8 cellular contexts compared by ENCODE assay signal in the genomic region with DNA sequence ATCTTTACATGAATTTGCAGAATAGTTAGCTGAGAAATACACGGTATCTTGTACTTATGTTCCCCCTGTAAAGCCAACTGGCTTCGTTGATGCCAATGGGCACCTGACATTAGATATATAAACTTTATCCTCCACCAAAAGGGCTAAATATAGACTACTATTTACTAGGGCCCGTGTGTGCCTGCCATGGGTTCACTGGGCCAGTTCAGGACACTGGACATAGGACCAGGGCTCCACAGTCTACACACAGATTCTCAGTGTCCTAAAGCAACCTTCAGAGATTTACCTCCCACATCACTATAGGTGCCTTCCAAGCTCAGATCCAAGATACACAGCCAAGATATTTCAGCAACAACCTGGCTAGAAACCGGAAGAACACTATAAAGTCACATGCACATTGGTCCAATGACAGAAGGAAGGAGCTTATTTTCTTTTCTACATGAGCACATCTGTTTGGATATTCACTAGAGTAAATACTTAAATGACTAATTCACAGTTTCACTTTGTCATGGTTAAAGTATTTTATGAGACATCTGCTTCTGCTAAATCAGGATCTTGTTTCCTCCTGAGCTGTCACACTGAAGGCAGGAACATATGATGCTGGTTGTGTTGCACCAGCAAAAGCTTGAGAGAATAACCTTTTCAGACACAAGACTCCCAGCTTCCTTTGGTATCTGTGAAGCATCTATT.
DNase-seq lines count a peak whose midpoint lies in the region; ATAC-seq, FAIRE-seq and TF ChIP-seq lines count a peak whose summit lies in the region.

No MANE protein-coding gene starts in this region.

- no peaks in the 10 kb centered on the region for H3K9me3 ChIP-seq in HCT116 (ENCODE audit: control insufficient read depth in 1 of 2, insufficient read depth in 1 of 2, low read depth in 1 of 2, low read length in 2 of 2)
- H3K9me3 ChIP-seq in mucosa of rectum (ENCODE audit: control insufficient read depth in 2 of 2, low read length in 2 of 2) = no peaks in the 10 kb centered on the region
- no peaks in the 10 kb centered on the region for H3K9me3 ChIP-seq in neural progenitor cell (ENCODE audit: low read depth)

- peak; percentile 79 for FAIRE-seq in GM18507 (lab: Jason Lieb, UNC)

- CTCF ChIA-PET in HCT116 (lab: Charles Lee) = no interaction called here
- CTCF ChIA-PET in activated CD8-positive, alpha-beta T cell treated with anti-CD3 and anti-CD28 coated beads for 36 hours (lab: Charles Lee) = interaction anchor here (0.8 to 1.7 kb wide), 2 partner anchors 168 to 257 kb away, joined by 3 to 5 read pairs; no protein-coding TSS in a partner anchor

- TF ChIP-seq CTCF in HCT116 (IDR thresholded peaks at IDR 0.05 in 2 of 3, conservative IDR thresholded peaks at IDR 0.05 in 1 of 3; ENCODE audit: borderline replicate concordance in 1 of 3, insufficient read depth in 1 of 3, low read depth in 2 of 3, low read length in 2 of 3) (no peak), neural progenitor cell (IDR thresholded peaks at IDR 0.05) (no peak)
- no peak for TF ChIP-seq CTCF in activated CD8-positive, alpha-beta T cell treated with anti-CD3 and anti-CD28 coated beads for 36 hours (IDR thresholded peaks at IDR 0.05)

- no peak overlapping the region for H2AFZ ChIP-seq in HCT116 (ENCODE audit: low read depth, low read length, poor library complexity, severe bottlenecking)
- no peak overlapping the region for H2AFZ ChIP-seq in neural progenitor cell (replicated peaks)

- H3K4me1 ChIP-seq in HCT116 (ENCODE audit: control insufficient read depth in 1 of 2, insufficient read depth in 2 of 2, low read length in 2 of 2) = peaks cover 0 to 26% of the 10 kb centered on the region in 2 experiments; a peak in 1 of 4 replicates
- H3K4me1 ChIP-seq in mucosa of rectum (ENCODE audit: control insufficient read depth in 2 of 2, insufficient read depth in 2 of 2, low read length in 2 of 2) = peaks cover 14 to 34% of the 10 kb centered on the region in 2 donors
- H3K4me1 ChIP-seq in neural progenitor cell = no peaks in the 10 kb centered on the region

- no peak for TF ChIP-seq POLR2A in HCT116 (IDR thresholded peaks at IDR 0.05; ENCODE audit: borderline replicate concordance, extremely low read depth, insufficient read depth, insufficient read length)

- H3K4me1 Mint-ChIP-seq in activated CD8-positive, alpha-beta T cell treated with anti-CD3 and anti-CD28 coated beads for 36 hours (ENCODE audit: low read depth) = no peaks in the 10 kb centered on the region
- no peaks in the 10 kb centered on the region for H3K4me1 Mint-ChIP-seq in neural progenitor cell

- no peak overlapping the region for H3K4me3 Mint-ChIP-seq in activated CD8-positive, alpha-beta T cell treated with anti-CD3 and anti-CD28 coated beads for 36 hours
- H3K4me3 Mint-ChIP-seq in neural progenitor cell = no peak overlapping the region

- H3K36me3 ChIP-seq in HCT116 (ENCODE audit: control insufficient read depth in 1 of 2, insufficient read depth in 2 of 2, low read length in 2 of 2) (no peaks in the 10 kb centered on the region), mucosa of rectum (ENCODE audit: control insufficient read depth in 2 of 2, insufficient read depth in 2 of 2, low read length in 2 of 2) (no peaks in the 10 kb centered on the region), neural progenitor cell (no peaks in the 10 kb centered on the region)

- H3F3A ChIP-seq in neural progenitor cell (ENCODE audit: low read depth) = no peaks in the 10 kb centered on the region

- TF ChIP-seq RAD21 in HCT116 (IDR thresholded peaks at IDR 0.05; ENCODE audit: low read depth) = no peak

- H3K9me3 Mint-ChIP-seq in activated CD8-positive, alpha-beta T cell treated with anti-CD3 and anti-CD28 coated beads for 36 hours = no peaks in the 10 kb centered on the region
- no peaks in the 10 kb centered on the region for H3K9me3 Mint-ChIP-seq in neural progenitor cell

- intact Hi-C loops in HCT116 (cut with micrococcal nuclease) = no loop called here
- intact Hi-C loops in activated CD8-positive, alpha-beta T cell treated with anti-CD3 and anti-CD28 coated beads for 36 hours (cut with micrococcal nuclease) = no loop called here

- no peaks in the 10 kb centered on the region for H3K79me2 ChIP-seq in HCT116 (ENCODE audit: insufficient read depth, low read length)
- no peaks in the 10 kb centered on the region for H3K79me2 ChIP-seq in neural progenitor cell (ENCODE audit: low read depth)

- H3K9ac ChIP-seq in HCT116 (ENCODE audit: low read length) (no peak overlapping the region), mucosa of rectum (ENCODE audit: low read depth in 1 of 2, low read length in 2 of 2) (no peak overlapping the region), neural progenitor cell (no peak overlapping the region)

- H3K27me3 Mint-ChIP-seq in activated CD8-positive, alpha-beta T cell treated with anti-CD3 and anti-CD28 coated beads for 36 hours = peaks cover 13% of the 10 kb centered on the region
- peaks cover 2% of the 10 kb centered on the region for H3K27me3 Mint-ChIP-seq in neural progenitor cell (ENCODE audit: insufficient read depth, low read depth)

- RAD21 ChIA-PET in HCT116 (lab: Charles Lee; ENCODE audit: low non-redundant PET in 1 of 2, low total read pairs in 2 of 2, uncharacterized antibody in 2 of 2, unreplicated experiment in 2 of 2) = no interaction called here

- DNase-seq in GM18507 (ENCODE audit: extremely low spot score, insufficient read length, low read depth) = peak; percentile 12
- DNase-seq in HCT116 (ENCODE audit: low read depth, low spot score) = no peak
- peak; percentile 25 for DNase-seq in NCI-H226
- no peak for DNase-seq in hippocampal formation (lab: John Stamatoyannopoulos, UW)
- DNase-seq in activated CD8-positive, alpha-beta T cell treated with anti-CD3 and anti-CD28 coated beads for 36 hours = no peak
- DNase-seq in NK-92 (lab: John Stamatoyannopoulos, UW; ENCODE audit: unreplicated experiment) = no peak
- DNase-seq in neural progenitor cell (ENCODE audit: low spot score) = no peak

- H3K27ac ChIP-seq in HCT116 (ENCODE audit: low read depth, low read length) = no peak overlapping the region
- H3K27ac ChIP-seq in mucosa of rectum (ENCODE audit: low read depth in 2 of 2, low read length in 2 of 2) = peak overlapping the region; percentile 54 to 72
- H3K27ac ChIP-seq in neural progenitor cell = no peak overlapping the region

- no peak for ATAC-seq in HCT116
- no peak for ATAC-seq in activated CD8-positive, alpha-beta T cell treated with anti-CD3 and anti-CD28 coated beads for 36 hours

- BruUV-seq in HCT116 (replicated peaks; lab: Mats Ljungman, UMichigan) = no TSS peak

- POLR2A ChIA-PET in HCT116 (lab: Charles Lee) = no interaction called here
- POLR2A ChIA-PET in activated CD8-positive, alpha-beta T cell treated with anti-CD3 and anti-CD28 coated beads for 36 hours (lab: Charles Lee) = interaction anchor here (0.9 kb wide), 1 partner anchor 26 kb away, joined by 3 read pairs; no protein-coding TSS in a partner anchor

- no peak overlapping the region for H3K27ac Mint-ChIP-seq in activated CD8-positive, alpha-beta T cell treated with anti-CD3 and anti-CD28 coated beads for 36 hours
- no peak overlapping the region for H3K27ac Mint-ChIP-seq in neural progenitor cell

- H4K20me1 ChIP-seq in HCT116 (ENCODE audit: insufficient read depth) (no peaks in the 10 kb centered on the region), neural progenitor cell (ENCODE audit: low read depth) (no peaks in the 10 kb centered on the region)

- no peaks in the 10 kb centered on the region for H3K36me3 Mint-ChIP-seq in activated CD8-positive, alpha-beta T cell treated with anti-CD3 and anti-CD28 coated beads for 36 hours (ENCODE audit: low read depth)
- no peaks in the 10 kb centered on the region for H3K36me3 Mint-ChIP-seq in neural progenitor cell

- H3K27me3 ChIP-seq in HCT116 (ENCODE audit: insufficient read depth, low read length) (no peaks in the 10 kb centered on the region), mucosa of rectum (ENCODE audit: control insufficient read depth in 2 of 2, insufficient read depth in 2 of 2, low read length in 2 of 2) (no peaks in the 10 kb centered on the region), neural progenitor cell (no peaks in the 10 kb centered on the region)

- H3K4me2 ChIP-seq in HCT116 (ENCODE audit: low read length) (no peak overlapping the region; the same call in 1 of the 2 replicates), neural progenitor cell (no peak overlapping the region)

- H3K4me3 ChIP-seq in HCT116 (replicated peaks in 1 of 2; ENCODE audit: low read depth in 1 of 2, low read length in 2 of 2) (no peak overlapping the region), mucosa of rectum (ENCODE audit: low read length in 2 of 2) (no peak overlapping the region), neural progenitor cell (no peak overlapping the region)

- H3K9me2 ChIP-seq in HCT116 (ENCODE audit: insufficient read depth) = no peaks in the 10 kb centered on the region

TF ChIP-seq in HCT116, 20 proteins besides CTCF, POLR2A, EP300 and RAD21 (continues in another document):
- TF ChIP-seq JUND (IDR thresholded peaks at IDR 0.05) = no peak; the same call in 1 of the 2 replicates
- no peak for TF ChIP-seq EZH2phosphoT487 (IDR thresholded peaks at IDR 0.05; ENCODE audit: borderline replicate concordance)
- TF ChIP-seq CBX3 (IDR thresholded peaks at IDR 0.05; ENCODE audit: low read depth) = 0 out of 2 replicates have a peak, but pooled peaks have one; percentile 23
- no peak for TF ChIP-seq TCF7L2 (IDR thresholded peaks at IDR 0.05; ENCODE audit: borderline replicate concordance, extremely low read depth, insufficient read depth, insufficient read length)

Comparison
In these comparisons a context has a peak if more than half of its experiments do, and no peak if none do; other contexts are left out.
1. DNase-seq: peak in GM18507 (single experiment) and NCI-H226 (single experiment); none in HCT116 (single experiment), hippocampal formation (0 of 2), activated CD8-positive, alpha-beta T cell treated with anti-CD3 and anti-CD28 coated beads for 36 hours (single experiment), NK-92 (single experiment) and neural progenitor cell (single experiment).
2. H3K27ac ChIP-seq: peak in mucosa of rectum (2 of 2); none in HCT116 (single experiment) and neural progenitor cell (single experiment).